8 cellular contexts compared by ENCODE assay signal in genomic region chr11:72038491-72038890, GRCh38.
DNase-seq lines count a peak whose midpoint lies in the region; TF ChIP-seq lines count a peak whose summit lies in the region.

No MANE protein-coding gene starts in this region.

- DNase-seq in HFF-Myc (ENCODE audit: extremely low read depth, low read depth) (peak; percentile 35), anterior cingulate cortex (lab: John Stamatoyannopoulos, UW) (peak in 52 of 58 donors; percentile 18 to 86 (median 55)), hypothalamus (lab: John Stamatoyannopoulos, UW) (peak in 34 of 51 donors; percentile 21 to 77 (median 48)), stromal cell of bone marrow (ENCODE audit: low read depth) (peak; percentile 83), HuH-7.5 (ENCODE audit: low spot score) (no peak), activated T-cell treated with anti-CD3 and anti-CD28 coated beads for 4 hours (no peak), NCI-H2227 (lab: John Stamatoyannopoulos, UW; ENCODE audit: unreplicated experiment) (no peak), NCI-H510A (lab: John Stamatoyannopoulos, UW) (no peak)

- H3K4me3 ChIP-seq in HFF-Myc (replicated peaks; ENCODE audit: low read depth, low read length) = peak overlapping the region; percentile 75

- TF ChIP-seq CTCF in HFF-Myc (IDR thresholded peaks at IDR 0.05; ENCODE audit: low read depth, low read length, missing control alignments) = no peak

Comparison
In these comparisons a context has a peak if more than half of its experiments do, and no peak if none do; other contexts are left out.
1. DNase-seq: peak in HFF-Myc (single experiment), anterior cingulate cortex (52 of 58), hypothalamus (34 of 51) and stromal cell of bone marrow (single experiment); none in HuH-7.5 (single experiment), activated T-cell treated with anti-CD3 and anti-CD28 coated beads for 4 hours (single experiment), NCI-H2227 (single experiment) and NCI-H510A (single experiment).